Comparison of ENCODE assay signal across 12 cellular contexts in the genomic region with DNA sequence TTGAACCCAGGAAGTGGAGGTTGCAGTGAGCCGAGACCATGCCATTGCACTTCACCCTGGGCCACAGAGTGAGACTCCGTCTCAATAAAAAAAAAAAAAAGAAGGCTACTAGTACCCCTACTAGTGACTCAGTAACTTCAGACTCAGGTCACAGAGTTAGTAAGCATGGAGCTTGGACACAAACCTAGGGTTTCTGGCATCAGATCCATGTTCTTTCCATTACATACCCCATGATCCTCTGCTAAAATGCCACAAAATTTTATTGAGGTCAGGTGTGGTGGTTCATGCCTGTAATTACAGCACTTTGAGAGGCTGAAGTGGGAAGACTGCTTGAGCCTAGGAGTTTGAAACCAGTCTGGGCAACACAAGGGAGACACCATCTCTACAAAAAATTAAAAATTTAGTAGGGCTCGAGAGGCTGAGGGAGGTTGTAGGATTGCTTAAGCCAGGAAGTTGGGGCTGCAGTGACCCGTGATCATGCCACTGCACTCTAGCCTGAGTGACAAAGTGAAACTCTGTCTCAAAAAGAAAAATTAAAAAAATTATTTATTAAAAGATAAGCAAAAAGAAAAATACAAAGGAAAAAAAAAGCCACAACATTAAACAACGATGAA. TPM values are rescaled to one million over a fixed set of nuclear protein-coding genes. Genes with fewer than 3 reads are reported as not detected.
"Had no signal": no experiment of that assay in that cellular context is flagged by ENCODE, and none has a peak within 500 bp of the region (broad histone marks: within the 10 kb centered on the region; RNA-seq: fewer than 3 reads in every experiment).

No MANE protein-coding gene starts in this region.

- H3K4me1 ChIP-seq: foreskin keratinocyte, psoas muscle, right lobe of liver had no signal

- H3K27me3 ChIP-seq: foreskin keratinocyte, heart left ventricle, right lobe of liver had no signal

- H3K9me3 ChIP-seq: heart left ventricle, psoas muscle, right lobe of liver had no signal

- ATAC-seq: foreskin keratinocyte; heart left ventricle; psoas muscle; stimulated activated naive B cell treated with anti-CD40 and anti-IgM and Interleukin-4, amounts not matched to agents 10 μg/mL and 1 μg/mL and 100 μg/mL, for 72 hours; T-helper 17 cell had no signal

- H3K27ac ChIP-seq: foreskin keratinocyte, psoas muscle, right lobe of liver had no signal

- H3K4me3 ChIP-seq: heart left ventricle, psoas muscle, right lobe of liver had no signal

- DNase-seq: activated T-cell treated with anti-CD3 and anti-CD28 coated beads, Interleukin-2, amount 50 U/mL, for 1 hour; dermis blood vessel endothelial cell; endodermal cell; erythroblast; foreskin keratinocyte; heart left ventricle; psoas muscle; right lobe of liver; stimulated activated CD4-positive, alpha-beta T cell treated with anti-CD3 and anti-CD28 coated beads, Interleukin-2, amount 100 ng/mL, for 24 hours; stimulated activated naive B cell treated with anti-CD40 and anti-IgM and Interleukin-4, amounts not matched to agents 10 μg/mL and 1 μg/mL and 100 μg/mL, for 72 hours; T-helper 17 cell had no signal

- FAIRE-seq: islet of Langerhans had no signal

RNA-seq across cellular contexts. Expression of a gene that starts 59.0 kb away (rescaled TPM):
- total RNA-seq: T-helper 17 cell had no signal
